ENCODE assay signal across 9 cellular contexts in the genomic region with DNA sequence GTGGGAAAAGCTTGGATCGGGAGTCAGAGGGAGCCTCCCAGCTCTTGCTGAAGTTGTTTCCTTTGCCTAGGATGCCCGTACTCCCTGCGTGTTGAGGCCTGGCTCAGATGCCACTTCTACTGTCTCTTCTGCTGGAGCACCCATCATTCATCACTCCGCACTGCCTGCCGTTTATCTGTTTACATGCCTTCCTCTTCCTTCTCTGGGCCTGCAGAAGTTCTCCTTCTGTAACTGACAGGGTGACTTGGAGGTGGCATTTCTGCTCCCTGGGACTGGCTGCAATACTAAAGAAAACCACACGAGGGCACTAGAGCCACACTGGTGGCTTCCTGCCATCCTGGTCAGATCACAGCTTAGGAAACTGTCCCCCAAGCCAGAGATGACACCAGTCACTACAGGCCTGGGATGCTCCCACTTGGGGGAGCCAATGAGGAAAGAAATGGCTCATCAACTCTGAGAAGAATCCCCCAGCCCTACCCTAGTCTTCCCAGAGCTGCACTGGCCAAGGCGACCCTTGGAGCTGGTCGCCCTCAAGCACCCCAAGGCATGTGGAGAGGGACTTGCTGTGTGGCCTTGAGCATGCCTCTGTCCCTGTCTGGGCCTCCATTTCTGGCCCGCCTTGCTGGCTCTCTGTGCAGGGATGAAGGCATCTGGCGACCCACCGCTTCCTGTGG. TPM values are rescaled to one million over a fixed set of nuclear protein-coding genes. Genes with fewer than 3 reads are reported as not detected.
DNase-seq lines count a peak whose midpoint lies in the region; ATAC-seq, FAIRE-seq and TF ChIP-seq lines count a peak whose summit lies in the region.
"Had no signal": no experiment of that assay in that cellular context is flagged by ENCODE, and none has a peak within 500 bp of the region (broad histone marks: within the 10 kb centered on the region; RNA-seq: fewer than 3 reads in every experiment).

No MANE protein-coding gene starts in this region.

- intact Hi-C loops in pancreas (cut with DNase I): loop anchor here in 2 of 3 donors (5.0 to 10.0 kb wide), 4 partner anchors 61 to 451 kb away; no protein-coding TSS in a partner anchor

- H3K9ac ChIP-seq in Loucy (ENCODE audit: low read depth, low read length, poor library complexity, severe bottlenecking): no peak overlapping the region

- no peaks in the 10 kb centered on the region for H3K9me2 ChIP-seq in Loucy (replicated peaks; ENCODE audit: low read depth, low read length)

- 0 out of 2 replicates have a peak overlapping the region, but pooled peaks have one; percentile 42 for H2AFZ ChIP-seq in Loucy (ENCODE audit: low read length)

- 58 to 63% methylated on average over 11 of the region's 11 CpGs for WGBS in pancreas, 2 donors

- peak; percentile 99 for TF ChIP-seq CTCF in Loucy (conservative IDR thresholded peaks at IDR 0.05; ENCODE audit: low read length)
- peak; percentile 95 to 99 (median 96) for TF ChIP-seq CTCF in pancreas (IDR thresholded peaks at IDR 0.05)
- peak; percentile 98 for TF ChIP-seq CTCF in type B pancreatic cell (conservative IDR thresholded peaks at IDR 0.05)

- no peaks in the 10 kb centered on the region for H3F3A ChIP-seq in Loucy (ENCODE audit: low read depth)

- H3K36me3 ChIP-seq in Loucy (ENCODE audit: insufficient read depth, low read length): no peaks in the 10 kb centered on the region
- peaks cover 0 to 12% (median under 1%) of the 10 kb centered on the region in 3 donors for H3K36me3 ChIP-seq in pancreas

- no peaks in the 10 kb centered on the region for H3K9me3 ChIP-seq in Loucy (ENCODE audit: insufficient read depth, low read depth, low read length)
- H3K9me3 ChIP-seq in pancreas: no peaks in the 10 kb centered on the region

- no peaks in the 10 kb centered on the region for H3K27me3 ChIP-seq in Loucy (ENCODE audit: insufficient read depth, low read length, poor library complexity, severe bottlenecking)
- no peaks in the 10 kb centered on the region for H3K27me3 ChIP-seq in pancreas

- H3K4me1 Mint-ChIP-seq in type B pancreatic cell (ENCODE audit: unreplicated experiment): peaks cover 9% of the 10 kb centered on the region

- no peak overlapping the region for H3K27ac Mint-ChIP-seq in type B pancreatic cell

- H3K4me1 ChIP-seq in Loucy (ENCODE audit: insufficient read depth, low read length, poor library complexity, severe bottlenecking): no peaks in the 10 kb centered on the region
- peaks cover 0 to 6% (median 2%) of the 10 kb centered on the region in 3 donors for H3K4me1 ChIP-seq in pancreas

- peak; percentile 18 for DNase-seq in DMS 273 treated with DMSO at 0.1 percent for 48 hours (lab: John Stamatoyannopoulos, UW)
- peak; percentile 92 for DNase-seq in SIG-M5 treated with dmso at 0.1 percent for 504 hours (lab: John Stamatoyannopoulos, UW; ENCODE audit: unreplicated experiment)
- DNase-seq in activated T-helper 9 cell treated with anti-CD3 and anti-CD28 coated beads, Interleukin-2, amount 50 U/mL, for 16 hours (ENCODE audit: low read depth): peak; percentile 61
- DNase-seq in glomerular visceral epithelial cell (ENCODE audit: extremely low spot score): peak; percentile 86
- peak; percentile 60 to 90 (median 80) for DNase-seq in pancreas
- DNase-seq in type B pancreatic cell (ENCODE audit: extremely low spot score, unreplicated experiment): peak; percentile 85

- no peaks in the 10 kb centered on the region for H4K20me1 ChIP-seq in Loucy (ENCODE audit: insufficient read depth, low read length, poor library complexity, severe bottlenecking)

- no peak overlapping the region for H3K4me3 Mint-ChIP-seq in type B pancreatic cell

- no peak for FAIRE-seq in pancreas (lab: Jason Lieb, UNC)
- FAIRE-seq: colon had no signal

- no peaks in the 10 kb centered on the region for H3K27me3 Mint-ChIP-seq in type B pancreatic cell

- H3K4me3 ChIP-seq in Loucy (ENCODE audit: low read length, poor library complexity, severe bottlenecking) (no peak overlapping the region), pancreas (no peak overlapping the region)

- H3K36me3 Mint-ChIP-seq in type B pancreatic cell: no peaks in the 10 kb centered on the region

- H3K27ac ChIP-seq in pancreas: no peak overlapping the region

- H3K9me3 Mint-ChIP-seq in type B pancreatic cell: no peaks in the 10 kb centered on the region

- no peaks in the 10 kb centered on the region for H3K79me2 ChIP-seq in Loucy (ENCODE audit: insufficient read depth, low read length)

- ATAC-seq in GM21717 (IDR thresholded peaks at IDR 0.05; ENCODE audit: unreplicated experiment) (peak; percentile 59), pancreas (peak; percentile 59 to 92 (median 86))

- H3K4me2 ChIP-seq in Loucy (ENCODE audit: low read depth, low read length, poor library complexity, severe bottlenecking): no peak overlapping the region

RNA-seq across cellular contexts. Expression of a gene that starts 9.7 kb away (rescaled TPM):
- total RNA-seq in pancreas: 10 to 100 TPM; 11.6 to 19.0 (median 15.0) TPM
- 1 to 10 TPM; 3.1 to 5.1 TPM for polyA plus RNA-seq in pancreas
- 26.9 and 32.5 TPM in 2 replicates for total RNA-seq in type B pancreatic cell (ENCODE audit: low replicate concordance)

Comparison
In these comparisons a context has a peak if more than half of its experiments do, and no peak if none do; other contexts are left out.
1. DNase-seq: peak in every context shown above with its lines; median percentile 92 in SIG-M5 treated with dmso at 0.1 percent for 504 hours; 86 in glomerular visceral epithelial cell; 85 in type B pancreatic cell; 80 in pancreas; 61 in activated T-helper 9 cell treated with anti-CD3 and anti-CD28 coated beads, Interleukin-2, amount 50 U/mL, for 16 hours; 18 in DMS 273 treated with DMSO at 0.1 percent for 48 hours.